ENCODE assay signal across 1 cellular context in genomic region chr14:35534130-35534883, GRCh38.
TF ChIP-seq lines count a peak whose summit lies in the region.

A gene with protein sequence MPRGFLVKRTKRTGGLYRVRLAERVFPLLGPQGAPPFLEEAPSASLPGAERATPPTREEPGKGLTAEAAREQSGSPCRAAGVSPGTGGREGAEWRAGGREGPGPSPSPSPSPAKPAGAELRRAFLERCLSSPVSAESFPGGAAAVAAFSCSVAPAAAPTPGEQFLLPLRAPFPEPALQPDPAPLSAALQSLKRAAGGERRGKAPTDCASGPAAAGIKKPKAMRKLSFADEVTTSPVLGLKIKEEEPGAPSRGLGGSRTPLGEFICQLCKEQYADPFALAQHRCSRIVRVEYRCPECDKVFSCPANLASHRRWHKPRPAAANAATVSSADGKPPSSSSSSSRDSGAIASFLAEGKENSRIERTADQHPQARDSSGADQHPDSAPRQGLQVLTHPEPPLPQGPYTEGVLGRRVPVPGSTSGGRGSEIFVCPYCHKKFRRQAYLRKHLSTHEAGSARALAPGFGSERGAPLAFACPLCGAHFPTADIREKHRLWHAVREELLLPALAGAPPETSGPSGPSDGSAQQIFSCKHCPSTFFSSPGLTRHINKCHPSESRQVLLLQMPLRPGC (plus strand): TSS chr14:35534164. CDS start chr14:35534253, 89 bp downstream.

TF ChIP-seq in HepG2, 621 proteins besides CTCF, POLR2A, EP300 and RAD21 (continued from another document and continues in another):
- TF ChIP-seq KIAA2018 (CRISPR knock-in tag; IDR thresholded peaks at IDR 0.05; ENCODE audit: borderline replicate concordance) (no peak), NPAS2 (CRISPR knock-in tag; IDR thresholded peaks at IDR 0.05; ENCODE audit: borderline replicate concordance) (no peak), ZNF737 (CRISPR knock-in tag; IDR thresholded peaks at IDR 0.05; ENCODE audit: borderline replicate concordance) (no peak), ARID3A (IDR thresholded peaks at IDR 0.05; ENCODE audit: low read depth, low read length) (no peak), AGO1 (IDR thresholded peaks at IDR 0.05; ENCODE audit: low read depth, low read length, poor library complexity, severe bottlenecking) (peak; percentile 10), SNAPC2 (CRISPR knock-in tag; IDR thresholded peaks at IDR 0.05) (no peak), AHR (CRISPR knock-in tag; IDR thresholded peaks at IDR 0.05) (no peak), PCBP2 (optimal IDR thresholded peaks at IDR 0.05; ENCODE audit: low read depth, low read length, poor library complexity, severe bottlenecking) (no peak), CREM (IDR thresholded peaks at IDR 0.05) (no peak), CREM (CRISPR knock-in tag; IDR thresholded peaks at IDR 0.05) (no peak), RFXAP (CRISPR knock-in tag; IDR thresholded peaks at IDR 0.05; ENCODE audit: borderline replicate concordance) (no peak), ZZZ3 (CRISPR knock-in tag; IDR thresholded peaks at IDR 0.05; ENCODE audit: borderline replicate concordance) (no peak), ZNF510 (CRISPR knock-in tag; IDR thresholded peaks at IDR 0.05; ENCODE audit: low read depth) (0 out of 2 replicates have a peak, but pooled peaks have one; percentile 7), TAF1 (CRISPR knock-in tag; IDR thresholded peaks at IDR 0.05) (no peak), MAZ (IDR thresholded peaks at IDR 0.05; ENCODE audit: borderline replicate concordance, low read depth, low read length) (no peak), MAZ (CRISPR knock-in tag; IDR thresholded peaks at IDR 0.05; ENCODE audit: low read depth) (no peak), ZNF232 (CRISPR knock-in tag; IDR thresholded peaks at IDR 0.05; ENCODE audit: borderline replicate concordance) (no peak), MYC (CRISPR knock-in tag; IDR thresholded peaks at IDR 0.05; ENCODE audit: borderline replicate concordance) (0 out of 2 replicates have a peak, but pooled peaks have one; percentile 3), IRX3 (CRISPR knock-in tag; IDR thresholded peaks at IDR 0.05; ENCODE audit: borderline replicate concordance, low read depth) (no peak), MIER2 (CRISPR knock-in tag; IDR thresholded peaks at IDR 0.05) (peak; percentile 69), ZFX (CRISPR knock-in tag; IDR thresholded peaks at IDR 0.05; ENCODE audit: low read depth) (no peak), RAD51 (IDR thresholded peaks at IDR 0.05; ENCODE audit: borderline replicate concordance) (no peak), MEIS1 (CRISPR knock-in tag; IDR thresholded peaks at IDR 0.05; ENCODE audit: borderline replicate concordance) (no peak), ZMAT3 (CRISPR knock-in tag; conservative IDR thresholded peaks at IDR 0.05) (0 out of 2 replicates have a peak, but pooled peaks have one; percentile 17), ARNTL (CRISPR knock-in tag; IDR thresholded peaks at IDR 0.05) (0 out of 2 replicates have a peak, but pooled peaks have one; percentile 35), ZBTB42 (CRISPR knock-in tag; IDR thresholded peaks at IDR 0.05) (0 out of 2 replicates have a peak, but pooled peaks have one; percentile 53), BRCA1 (CRISPR knock-in tag; IDR thresholded peaks at IDR 0.05) (no peak), REPIN1 (CRISPR knock-in tag; IDR thresholded peaks at IDR 0.05; ENCODE audit: borderline replicate concordance, low read depth) (no peak), STAT5B (CRISPR knock-in tag; IDR thresholded peaks at IDR 0.05) (no peak), CREBL2 (CRISPR knock-in tag; IDR thresholded peaks at IDR 0.05; ENCODE audit: borderline replicate concordance) (0 out of 2 replicates have a peak, but pooled peaks have one; percentile 30), ZNF205 (CRISPR knock-in tag; IDR thresholded peaks at IDR 0.05) (no peak), ZNF839 (CRISPR knock-in tag; IDR thresholded peaks at IDR 0.05; ENCODE audit: borderline replicate concordance) (no peak), FOXP4 (CRISPR knock-in tag; IDR thresholded peaks at IDR 0.05) (no peak), NFE2 (CRISPR knock-in tag; IDR thresholded peaks at IDR 0.05) (no peak)
- TF ChIP-seq, protein P1, sequence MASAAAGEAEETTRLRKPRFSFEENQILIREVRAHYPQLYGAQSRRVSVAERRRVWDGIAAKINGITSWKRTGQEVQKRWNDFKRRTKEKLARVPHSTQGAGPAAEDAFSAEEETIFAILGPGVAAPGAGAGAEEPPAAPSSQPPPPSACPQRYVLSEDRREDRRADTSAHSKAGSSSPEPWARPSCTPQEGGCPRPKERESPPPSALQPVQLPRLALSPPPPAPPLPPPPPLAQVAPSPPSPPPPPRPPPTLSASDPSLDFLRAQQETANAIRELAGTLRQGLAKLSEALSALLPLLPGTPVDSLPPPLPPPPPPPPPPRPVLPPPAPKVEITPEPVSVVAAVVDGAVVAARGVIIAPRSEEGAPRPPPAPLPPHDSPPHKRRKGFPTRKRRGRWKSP (CRISPR knock-in tag; IDR thresholded peaks at IDR 0.05): peak; percentile 51; the same call in 1 of the 2 replicates
- TF ChIP-seq, protein P2, sequence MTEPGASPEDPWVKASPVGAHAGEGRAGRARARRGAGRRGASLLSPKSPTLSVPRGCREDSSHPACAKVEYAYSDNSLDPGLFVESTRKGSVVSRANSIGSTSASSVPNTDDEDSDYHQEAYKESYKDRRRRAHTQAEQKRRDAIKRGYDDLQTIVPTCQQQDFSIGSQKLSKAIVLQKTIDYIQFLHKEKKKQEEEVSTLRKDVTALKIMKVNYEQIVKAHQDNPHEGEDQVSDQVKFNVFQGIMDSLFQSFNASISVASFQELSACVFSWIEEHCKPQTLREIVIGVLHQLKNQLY (CRISPR knock-in tag; IDR thresholded peaks at IDR 0.05): no peak
- TF ChIP-seq, protein P3, sequence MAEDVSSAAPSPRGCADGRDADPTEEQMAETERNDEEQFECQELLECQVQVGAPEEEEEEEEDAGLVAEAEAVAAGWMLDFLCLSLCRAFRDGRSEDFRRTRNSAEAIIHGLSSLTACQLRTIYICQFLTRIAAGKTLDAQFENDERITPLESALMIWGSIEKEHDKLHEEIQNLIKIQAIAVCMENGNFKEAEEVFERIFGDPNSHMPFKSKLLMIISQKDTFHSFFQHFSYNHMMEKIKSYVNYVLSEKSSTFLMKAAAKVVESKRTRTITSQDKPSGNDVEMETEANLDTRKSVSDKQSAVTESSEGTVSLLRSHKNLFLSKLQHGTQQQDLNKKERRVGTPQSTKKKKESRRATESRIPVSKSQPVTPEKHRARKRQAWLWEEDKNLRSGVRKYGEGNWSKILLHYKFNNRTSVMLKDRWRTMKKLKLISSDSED (CRISPR knock-in tag; IDR thresholded peaks at IDR 0.05): peak; percentile 47; the same call in 1 of the 2 replicates
- TF ChIP-seq, protein P4, sequence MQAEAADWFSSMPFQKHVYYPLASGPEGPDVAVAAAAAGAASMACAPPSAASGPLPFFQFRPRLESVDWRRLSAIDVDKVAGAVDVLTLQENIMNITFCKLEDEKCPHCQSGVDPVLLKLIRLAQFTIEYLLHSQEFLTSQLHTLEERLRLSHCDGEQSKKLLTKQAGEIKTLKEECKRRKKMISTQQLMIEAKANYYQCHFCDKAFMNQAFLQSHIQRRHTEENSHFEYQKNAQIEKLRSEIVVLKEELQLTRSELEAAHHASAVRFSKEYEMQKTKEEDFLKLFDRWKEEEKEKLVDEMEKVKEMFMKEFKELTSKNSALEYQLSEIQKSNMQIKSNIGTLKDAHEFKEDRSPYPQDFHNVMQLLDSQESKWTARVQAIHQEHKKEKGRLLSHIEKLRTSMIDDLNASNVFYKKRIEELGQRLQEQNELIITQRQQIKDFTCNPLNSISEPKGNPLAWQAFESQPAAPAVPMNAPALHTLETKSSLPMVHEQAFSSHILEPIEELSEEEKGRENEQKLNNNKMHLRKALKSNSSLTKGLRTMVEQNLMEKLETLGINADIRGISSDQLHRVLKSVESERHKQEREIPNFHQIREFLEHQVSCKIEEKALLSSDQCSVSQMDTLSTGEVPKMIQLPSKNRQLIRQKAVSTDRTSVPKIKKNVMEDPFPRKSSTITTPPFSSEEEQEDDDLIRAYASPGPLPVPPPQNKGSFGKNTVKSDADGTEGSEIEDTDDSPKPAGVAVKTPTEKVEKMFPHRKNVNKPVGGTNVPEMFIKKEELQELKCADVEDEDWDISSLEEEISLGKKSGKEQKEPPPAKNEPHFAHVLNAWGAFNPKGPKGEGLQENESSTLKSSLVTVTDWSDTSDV (CRISPR knock-in tag; IDR thresholded peaks at IDR 0.05): no peak
